ENCODE assay signal across 27 cellular contexts in genomic region chr5:40514986-40515385, GRCh38.
A peak's percentile ranks its signal among the peaks of the same experiment; 100 is the strongest.
DNase-seq lines count a peak whose midpoint lies in the region; ATAC-seq and FAIRE-seq lines count a peak whose summit lies in the region.
"Had no signal": no experiment of that assay in that cellular context is flagged by ENCODE, and none has a peak within 500 bp of the region (broad histone marks: within the 10 kb centered on the region; RNA-seq: fewer than 3 reads in every experiment).

No MANE protein-coding gene starts in this region.

- H3K36me3 Mint-ChIP-seq in activated naive CD8-positive, alpha-beta T cell: peaks cover 2% of the 10 kb centered on the region
- H3K36me3 Mint-ChIP-seq in activated naive CD8-positive, alpha-beta T cell treated with anti-CD3 and anti-CD28 coated beads, Interleukin-2, amount 50 U/mL, for 24 hours (ENCODE audit: low read depth): no peaks in the 10 kb centered on the region
- peaks cover 17% of the 10 kb centered on the region for H3K36me3 Mint-ChIP-seq in activated T-helper 1 cell treated with anti-CD3 and anti-CD28 coated beads, Interleukin-12 subunit alpha, Interleukin-12 subunit beta, Interleukin-2, Interleukin-4 antibody, amounts not matched to agents 30 ng/mL and 10 ng/mL and 1 ng/mL, durations not matched to agents 14 hours and 24 hours and 36 hours (ENCODE audit: low read depth)

- intact Hi-C loops in activated T-helper 1 cell treated with anti-CD3 and anti-CD28 coated beads, Interleukin-12 subunit alpha, Interleukin-12 subunit beta, Interleukin-2, Interleukin-4 antibody, amounts not matched to agents 30 ng/mL and 10 ng/mL and 1 ng/mL, durations not matched to agents 14 hours and 24 hours and 36 hours (cut with micrococcal nuclease): no loop called here

- no peak for DNase-seq in activated naive CD8-positive, alpha-beta T cell treated with anti-CD3 and anti-CD28 coated beads, Interleukin-2, amount 50 U/mL, for 24 hours
- DNase-seq in KBM-7 (peak; percentile 49), NCI-H2107 (lab: John Stamatoyannopoulos, UW) (no peak), frontal cortex (ENCODE audit: low spot score in 2 of 2) (no peak)
- no peak for DNase-seq in activated T-helper 1 cell treated with anti-CD3 and anti-CD28 coated beads, Interleukin-12 subunit alpha, Interleukin-12 subunit beta, Interleukin-2, Interleukin-4 antibody, amounts not matched to agents 30 ng/mL and 10 ng/mL and 1 ng/mL, durations not matched to agents 14 hours and 24 hours and 36 hours (ENCODE audit: low spot score)
- no peak for DNase-seq in stimulated activated naive CD8-positive, alpha-beta T cell treated with anti-CD3 and anti-CD28 coated beads, Interleukin-15, amount 100 ng/mL, for 72 hours
- DNase-seq: body of pancreas; DMS79; effector CD4-positive, alpha-beta T cell; foreskin melanocyte; hypothalamus; midbrain; NCI-H2171 treated with DMSO at 0.1 percent for 48 hours; NCI-H69; posterior cingulate gyrus; right lobe of liver; RPMI8226; stimulated activated CD4-positive, alpha-beta T cell treated with anti-CD3 and anti-CD28 coated beads, Interleukin-15, amount 100 ng/mL, for 24 hours; substantia nigra had no signal

- FAIRE-seq in frontal cortex (lab: Jason Lieb, UNC): no peak
- FAIRE-seq: GM12878, islet of Langerhans had no signal

- peak overlapping the region; percentile 73 for H3K27ac Mint-ChIP-seq in activated naive CD8-positive, alpha-beta T cell
- H3K27ac Mint-ChIP-seq in activated naive CD8-positive, alpha-beta T cell treated with anti-CD3 and anti-CD28 coated beads, Interleukin-2, amount 50 U/mL, for 24 hours: no peak overlapping the region
- peak overlapping the region; percentile 9 for H3K27ac Mint-ChIP-seq in activated T-helper 1 cell treated with anti-CD3 and anti-CD28 coated beads, Interleukin-12 subunit alpha, Interleukin-12 subunit beta, Interleukin-2, Interleukin-4 antibody, amounts not matched to agents 30 ng/mL and 10 ng/mL and 1 ng/mL, durations not matched to agents 14 hours and 24 hours and 36 hours
- H3K27ac Mint-ChIP-seq in stimulated activated naive CD8-positive, alpha-beta T cell treated with anti-CD3 and anti-CD28 coated beads, Interleukin-15, amount 100 ng/mL, for 72 hours: peak overlapping the region in 1 of 2 donors; percentile 41

- no peaks in the 10 kb centered on the region for H3K9me3 Mint-ChIP-seq in activated naive CD8-positive, alpha-beta T cell (ENCODE audit: low read depth)
- H3K9me3 Mint-ChIP-seq in activated naive CD8-positive, alpha-beta T cell treated with anti-CD3 and anti-CD28 coated beads, Interleukin-2, amount 50 U/mL, for 24 hours: peaks cover 5% of the 10 kb centered on the region
- H3K9me3 Mint-ChIP-seq in activated T-helper 1 cell treated with anti-CD3 and anti-CD28 coated beads, Interleukin-12 subunit alpha, Interleukin-12 subunit beta, Interleukin-2, Interleukin-4 antibody, amounts not matched to agents 30 ng/mL and 10 ng/mL and 1 ng/mL, durations not matched to agents 14 hours and 24 hours and 36 hours: peaks cover 19% of the 10 kb centered on the region
- peaks cover 6 to 20% of the 10 kb centered on the region in 2 donors for H3K9me3 Mint-ChIP-seq in stimulated activated naive CD8-positive, alpha-beta T cell treated with anti-CD3 and anti-CD28 coated beads, Interleukin-15, amount 100 ng/mL, for 72 hours

- H3K4me1 Mint-ChIP-seq in activated naive CD8-positive, alpha-beta T cell (ENCODE audit: low read depth): peaks cover 42% of the 10 kb centered on the region
- peaks cover 25% of the 10 kb centered on the region for H3K4me1 Mint-ChIP-seq in activated naive CD8-positive, alpha-beta T cell treated with anti-CD3 and anti-CD28 coated beads, Interleukin-2, amount 50 U/mL, for 24 hours
- peaks cover 22% of the 10 kb centered on the region for H3K4me1 Mint-ChIP-seq in activated T-helper 1 cell treated with anti-CD3 and anti-CD28 coated beads, Interleukin-12 subunit alpha, Interleukin-12 subunit beta, Interleukin-2, Interleukin-4 antibody, amounts not matched to agents 30 ng/mL and 10 ng/mL and 1 ng/mL, durations not matched to agents 14 hours and 24 hours and 36 hours (ENCODE audit: low read depth)
- H3K4me1 Mint-ChIP-seq in stimulated activated naive CD8-positive, alpha-beta T cell treated with anti-CD3 and anti-CD28 coated beads, Interleukin-15, amount 100 ng/mL, for 72 hours: peaks cover 36% of the 10 kb centered on the region
- H3K4me1 Mint-ChIP-seq: neural crest cell had no signal

- in situ Hi-C loops in KBM-7 (cut with MboI; ENCODE audit: low pct_unique_long_range_greater_than_20kb, low sequenced_read_pairs): no loop called here

- no peak for ATAC-seq in activated naive CD8-positive, alpha-beta T cell treated with anti-CD3 and anti-CD28 coated beads, Interleukin-2, amount 50 U/mL, for 24 hours
- ATAC-seq in stimulated activated naive CD8-positive, alpha-beta T cell treated with anti-CD3 and anti-CD28 coated beads, Interleukin-15, amount 100 ng/mL, for 72 hours: no peak
- ATAC-seq: activated CD4-positive, CD25-positive, alpha-beta regulatory T cell treated with anti-CD3 and anti-CD28 coated beads, Interleukin-2, amount 50 U/mL, for 24 hours; body of pancreas; esophagus mucosa; GM12878; HCT116; right lobe of liver; SK-N-SH treated with all-trans-retinoic acid at 6 μM for 48 hours had no signal

- H3K27me3 Mint-ChIP-seq in activated naive CD8-positive, alpha-beta T cell: no peaks in the 10 kb centered on the region
- H3K27me3 Mint-ChIP-seq in activated naive CD8-positive, alpha-beta T cell treated with anti-CD3 and anti-CD28 coated beads, Interleukin-2, amount 50 U/mL, for 24 hours: no peaks in the 10 kb centered on the region
- no peaks in the 10 kb centered on the region for H3K27me3 Mint-ChIP-seq in activated T-helper 1 cell treated with anti-CD3 and anti-CD28 coated beads, Interleukin-12 subunit alpha, Interleukin-12 subunit beta, Interleukin-2, Interleukin-4 antibody, amounts not matched to agents 30 ng/mL and 10 ng/mL and 1 ng/mL, durations not matched to agents 14 hours and 24 hours and 36 hours (ENCODE audit: insufficient read depth)
- H3K27me3 Mint-ChIP-seq in stimulated activated naive CD8-positive, alpha-beta T cell treated with anti-CD3 and anti-CD28 coated beads, Interleukin-15, amount 100 ng/mL, for 72 hours: no peaks in the 10 kb centered on the region

- peak overlapping the region; percentile 44 for H3K4me3 Mint-ChIP-seq in activated naive CD8-positive, alpha-beta T cell
- no peak overlapping the region for H3K4me3 Mint-ChIP-seq in activated naive CD8-positive, alpha-beta T cell treated with anti-CD3 and anti-CD28 coated beads, Interleukin-2, amount 50 U/mL, for 24 hours
- H3K4me3 Mint-ChIP-seq in activated T-helper 1 cell treated with anti-CD3 and anti-CD28 coated beads, Interleukin-12 subunit alpha, Interleukin-12 subunit beta, Interleukin-2, Interleukin-4 antibody, amounts not matched to agents 30 ng/mL and 10 ng/mL and 1 ng/mL, durations not matched to agents 14 hours and 24 hours and 36 hours: peak overlapping the region; percentile 12
- H3K4me3 Mint-ChIP-seq in stimulated activated naive CD8-positive, alpha-beta T cell treated with anti-CD3 and anti-CD28 coated beads, Interleukin-15, amount 100 ng/mL, for 72 hours: peak overlapping the region; percentile 30 to 32
- H3K4me3 Mint-ChIP-seq: neural crest cell had no signal
